35 cellular contexts compared by ENCODE assay signal in the genomic region with DNA sequence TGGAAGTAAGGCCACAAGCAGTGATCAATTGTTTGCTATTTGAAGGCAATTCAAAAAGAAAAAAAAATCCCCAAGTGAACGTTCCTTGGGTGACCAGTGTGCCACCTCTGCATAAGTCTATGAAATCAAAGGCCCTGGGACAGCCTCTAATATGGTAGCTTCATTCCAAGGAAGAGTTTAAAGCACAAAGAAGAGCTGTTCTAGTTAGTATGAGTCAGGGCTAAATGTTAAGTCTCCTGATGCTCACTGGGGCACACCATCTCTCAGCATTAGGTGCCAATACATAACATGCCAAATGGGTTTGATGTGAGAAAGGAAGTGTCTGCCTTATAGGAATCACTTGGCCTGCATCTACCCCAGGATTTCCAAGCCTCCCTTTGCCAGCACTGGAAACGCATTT. TPM values are rescaled to one million over a fixed set of nuclear protein-coding genes. Genes with fewer than 3 reads are reported as not detected.
DNase-seq lines count a peak whose midpoint lies in the region; ATAC-seq lines count a peak whose summit lies in the region.
"Had no signal": no experiment of that assay in that cellular context is flagged by ENCODE, and none has a peak within 500 bp of the region (broad histone marks: within the 10 kb centered on the region; RNA-seq: fewer than 3 reads in every experiment).

No MANE protein-coding gene starts in this region.

- peak overlapping the region; percentile 24 for H3K4me3 Mint-ChIP-seq in central memory CD8-positive, alpha-beta T cell
- H3K4me3 Mint-ChIP-seq: activated CD4-positive, alpha-beta memory T cell treated with anti-CD3 and anti-CD28 coated beads for 36 hours; activated T-cell treated with anti-CD3 and anti-CD28 coated beads, Interleukin-2, amount 50 U/mL, for 72 hours; CD8-positive, alpha-beta T cell; memory B cell; stimulated activated naive CD8-positive, alpha-beta T cell treated with anti-CD3 and anti-CD28 coated beads, Interleukin-15, amount 100 ng/mL, for 72 hours had no signal

- H3K4me1 Mint-ChIP-seq in central memory CD8-positive, alpha-beta T cell: peaks cover 26% of the 10 kb centered on the region

- H3K27ac Mint-ChIP-seq in central memory CD8-positive, alpha-beta T cell (ENCODE audit: low read depth): no peak overlapping the region
- H3K27ac Mint-ChIP-seq: activated CD4-positive, alpha-beta memory T cell treated with anti-CD3 and anti-CD28 coated beads for 36 hours; activated T-cell treated with anti-CD3 and anti-CD28 coated beads, Interleukin-2, amount 50 U/mL, for 72 hours; CD8-positive, alpha-beta T cell; memory B cell; stimulated activated naive CD8-positive, alpha-beta T cell treated with anti-CD3 and anti-CD28 coated beads, Interleukin-15, amount 100 ng/mL, for 72 hours had no signal

- no peaks in the 10 kb centered on the region for H3K9me3 Mint-ChIP-seq in central memory CD8-positive, alpha-beta T cell
- H3K9me3 Mint-ChIP-seq: activated CD4-positive, alpha-beta memory T cell treated with anti-CD3 and anti-CD28 coated beads for 36 hours; activated T-cell treated with anti-CD3 and anti-CD28 coated beads, Interleukin-2, amount 50 U/mL, for 72 hours; CD8-positive, alpha-beta T cell; memory B cell; stimulated activated naive CD8-positive, alpha-beta T cell treated with anti-CD3 and anti-CD28 coated beads, Interleukin-15, amount 100 ng/mL, for 72 hours had no signal

- peaks cover 3% of the 10 kb centered on the region for H3K36me3 Mint-ChIP-seq in central memory CD8-positive, alpha-beta T cell (ENCODE audit: insufficient read depth)
- H3K36me3 Mint-ChIP-seq: activated CD4-positive, alpha-beta memory T cell treated with anti-CD3 and anti-CD28 coated beads for 36 hours; CD8-positive, alpha-beta T cell; memory B cell had no signal

- H3K27me3 Mint-ChIP-seq in central memory CD8-positive, alpha-beta T cell: no peaks in the 10 kb centered on the region
- H3K27me3 Mint-ChIP-seq: activated CD4-positive, alpha-beta memory T cell treated with anti-CD3 and anti-CD28 coated beads for 36 hours; memory B cell; stimulated activated naive CD8-positive, alpha-beta T cell treated with anti-CD3 and anti-CD28 coated beads, Interleukin-15, amount 100 ng/mL, for 72 hours had no signal

- H3K9me3 ChIP-seq in thymus (ENCODE audit: control insufficient read depth): no peaks in the 10 kb centered on the region
- H3K9me3 ChIP-seq: esophagus muscularis mucosa, left lung, neutrophil, prostate gland, right lobe of liver, spleen, thoracic aorta, uterus had no signal

- peak overlapping the region; percentile 82 for H3K4me3 ChIP-seq in thymus (ENCODE audit: low read length)
- H3K4me3 ChIP-seq: esophagus muscularis mucosa, GM12878, left lung, prostate gland, right lobe of liver, spleen, thoracic aorta, uterus had no signal

- H3K36me3 ChIP-seq in thymus (ENCODE audit: control insufficient read depth, insufficient read depth): peaks cover 3% of the 10 kb centered on the region
- H3K36me3 ChIP-seq: esophagus muscularis mucosa, left lung, neutrophil, prostate gland, spleen, thoracic aorta, uterus had no signal

- no peak overlapping the region for H3K27ac ChIP-seq in thymus (ENCODE audit: low read depth)
- H3K27ac ChIP-seq: esophagus muscularis mucosa, left lung, neutrophil, prostate gland, right lobe of liver, spleen, thoracic aorta, uterus had no signal

- H3K27me3 ChIP-seq in thymus (ENCODE audit: control insufficient read depth, insufficient read depth): no peaks in the 10 kb centered on the region
- H3K27me3 ChIP-seq: esophagus muscularis mucosa, left lung, right lobe of liver, spleen, uterus had no signal

- WGBS in thymus: 91% methylated on average over 2 of the region's 2 CpGs

- H3K4me1 ChIP-seq in thymus (ENCODE audit: control insufficient read depth, insufficient read depth, low read length): peaks cover 21% of the 10 kb centered on the region
- H3K4me1 ChIP-seq: prostate gland, uterus had no signal

- ATAC-seq in central memory CD8-positive, alpha-beta T cell (replicated peaks; ENCODE audit: extremely low read depth, poor library complexity, severe bottlenecking): no peak
- ATAC-seq: activated CD4-positive, CD25-positive, alpha-beta regulatory T cell treated with anti-CD3 and anti-CD28 coated beads, Interleukin-2, amount 50 U/mL, for 24 hours; activated T-cell treated with anti-CD3 and anti-CD28 coated beads, Interleukin-2, amount 50 U/mL, for 72 hours; CD8-positive, alpha-beta T cell; GM12878; left lung; right lobe of liver; stimulated activated naive CD8-positive, alpha-beta T cell treated with anti-CD3 and anti-CD28 coated beads, Interleukin-15, amount 100 ng/mL, for 72 hours had no signal

- DNase-seq in activated effector memory CD4-positive, alpha-beta T cell treated with anti-CD3 and anti-CD28 coated beads, Interleukin-2, amount 50 U/mL, for 16 hours: peak; percentile 12
- no peak for DNase-seq in activated effector memory CD4-positive, alpha-beta T cell treated with Interleukin-2 at 50 U/mL for 16 hours
- no peak for DNase-seq in central memory CD8-positive, alpha-beta T cell (ENCODE audit: low spot score in 2 of 2)
- DNase-seq in activated CD4-positive, alpha-beta T cell treated with anti-CD3 and anti-CD28 coated beads for 4 hours: no peak
- no peak for DNase-seq in NCI-H82 treated with DMSO at 0.1 percent for 48 hours (lab: John Stamatoyannopoulos, UW; ENCODE audit: unreplicated experiment)
- DNase-seq: 8988T; activated CD4-positive, alpha-beta memory T cell treated with anti-CD3 and anti-CD28 coated beads for 36 hours; activated naive CD4-positive, alpha-beta T cell treated with Interleukin-2 at 50 U/mL for 16 hours; activated T-cell treated with anti-CD3 and anti-CD28 coated beads, Interleukin-2, amount 50 U/mL, for 72 hours; CD8-positive, alpha-beta T cell; central memory CD4-positive, alpha-beta T cell; dermis blood vessel endothelial cell; foreskin fibroblast; H7; islet precursor cell; KBM-7; left lung; NCI-H1417 treated with DMSO at 0.1 percent for 48 hours; NCI-H2081 treated with DMSO at 0.1 percent for 48 hours; NCI-H2227 treated with DMSO at 0.1 percent for 48 hours; NCI-H69; right lobe of liver; SHP77; spleen; stimulated activated naive CD8-positive, alpha-beta T cell treated with anti-CD3 and anti-CD28 coated beads, Interleukin-15, amount 100 ng/mL, for 72 hours; T-helper 2 cell; uterus had no signal

RNA-seq across cellular contexts. Expression of gene UNC5CL, which starts 13.1 kb away (rescaled TPM):
- 5.8 TPM for polyA plus RNA-seq in thymus

RNA-seq across cellular contexts. Expression of gene TSPO2, which starts 16.3 kb away (rescaled TPM):
- polyA plus RNA-seq in thymus: 0.09 TPM
- polyA plus RNA-seq: GM12878 had no signal

RNA-seq across cellular contexts. Expression of gene APOBEC2, which starts 27.0 kb away (rescaled TPM):
- polyA plus RNA-seq in thymus: 7.0 TPM
- polyA plus RNA-seq: spleen had no signal

RNA-seq across cellular contexts. Expression of gene OARD1, which starts 46.2 kb away (rescaled TPM):
- polyA plus RNA-seq in thymus: 50.9 TPM

RNA-seq across cellular contexts. Expression of gene NFYA, which starts 46.8 kb away (rescaled TPM):
- polyA plus RNA-seq in thymus: 19.3 TPM
